ENCODE assay signal across 9 cellular contexts in genomic region chr1:201191723-201192477, GRCh38. TPM values are rescaled to one million over a fixed set of nuclear protein-coding genes. Genes with fewer than 3 reads are reported as not detected.
A peak's percentile ranks its signal among the peaks of the same experiment; 100 is the strongest.
DNase-seq lines count a peak whose midpoint lies in the region; TF ChIP-seq lines count a peak whose summit lies in the region.
"Had no signal": no experiment of that assay in that cellular context is flagged by ENCODE, and none has a peak within 500 bp of the region (broad histone marks: within the 10 kb centered on the region; RNA-seq: fewer than 3 reads in every experiment).

No MANE protein-coding gene starts in this region.

- no peak overlapping the region for H3K4me3 ChIP-seq in PC-9

- H3K9me2 ChIP-seq in PC-9 (ENCODE audit: insufficient read depth) = no peaks in the 10 kb centered on the region

- intact Hi-C loops in PC-9 (cut with micrococcal nuclease; ENCODE audit: unreplicated experiment) = loop anchor here (1.0 kb wide), 1 partner anchor 21 kb away; no protein-coding TSS in a partner anchor

- H4K20me1 ChIP-seq in PC-9 (ENCODE audit: insufficient read depth) = no peaks in the 10 kb centered on the region

- H3K4me1 ChIP-seq in PC-9 (replicated peaks; ENCODE audit: insufficient read depth) = peaks cover 21% of the 10 kb centered on the region

- no peaks in the 10 kb centered on the region for H3K9me3 ChIP-seq in PC-9 (ENCODE audit: insufficient read depth, low read depth)

- DNase-seq in Daoy (ENCODE audit: low read depth) (peak; percentile 93), PC-9 (peak; percentile 27 to 52), dermis blood vessel endothelial cell (peak; percentile 16), NCI-H1417 treated with DMSO at 0.1 percent for 48 hours (lab: John Stamatoyannopoulos, UW) (no peak), NCI-H1694 (lab: John Stamatoyannopoulos, UW) (no peak), SIG-M5 (lab: John Stamatoyannopoulos, UW) (no peak), hippocampal formation (lab: John Stamatoyannopoulos, UW) (no peak)
- peak; percentile 9 to 35 for DNase-seq in stimulated activated CD4-positive, alpha-beta T cell treated with anti-CD3 and anti-CD28 coated beads, Interleukin-12 subunit alpha, Interleukin-12 subunit beta, amount 100 ng/mL, for 24 hours (ENCODE audit: low read depth in 2 of 2)
- DNase-seq: immature natural killer cell had no signal

- no peaks in the 10 kb centered on the region for H3K36me3 ChIP-seq in PC-9 (ENCODE audit: low read depth)

- H3K4me2 ChIP-seq in PC-9 = peak overlapping the region; percentile 59

- no peak overlapping the region for H2AFZ ChIP-seq in PC-9

- H3F3A ChIP-seq in PC-9 (ENCODE audit: insufficient read depth, low read depth) = no peaks in the 10 kb centered on the region

- POLR2A ChIA-PET in PC-9 (lab: Charles Lee; ENCODE audit: unreplicated experiment) = interaction anchor here (0.6 kb wide), 1 partner anchor 38 kb away, joined by 3 read pairs; no protein-coding TSS in a partner anchor

- CTCF ChIA-PET in PC-9 (lab: Charles Lee) = interaction anchor here (0.6 kb wide), 1 partner anchor 79 kb away, joined by 4 read pairs; no protein-coding TSS in a partner anchor

- no peaks in the 10 kb centered on the region for H3K79me2 ChIP-seq in PC-9 (ENCODE audit: low read depth)

- BruUV-seq in PC-9 (replicated peaks; lab: Mats Ljungman, UMichigan) = no TSS peak

- no peaks in the 10 kb centered on the region for H3K27me3 ChIP-seq in PC-9 (ENCODE audit: insufficient read depth, low read depth)

- H3K27ac ChIP-seq in PC-9 = no peak overlapping the region

- TF ChIP-seq CTCF in PC-9 (conservative IDR thresholded peaks at IDR 0.05) = no peak

RNA-seq across cellular contexts. Expression of gene IGFN1, which starts 1.3 kb away (rescaled TPM):
- total RNA-seq in Daoy (2014; rRNA removed; shearing (Covaris generic)) = 0.51 and 0.54 TPM in 2 replicates
- 4.3 TPM in 2 replicates for total RNA-seq in PC-9 (2021)
- total RNA-seq in dermis blood vessel endothelial cell = under 0.01 and 0.05 TPM in 2 replicates

RNA-seq across cellular contexts. Expression of gene TMEM9, which starts 37.6 kb away (rescaled TPM):
- 86.8 and 94.3 TPM in 2 replicates for total RNA-seq in Daoy (2014; rRNA removed; shearing (Covaris generic))
- total RNA-seq in PC-9 (2021) (92.9 and 94.3 TPM in 2 replicates), dermis blood vessel endothelial cell (47.3 and 62.3 TPM in 2 replicates)

Comparison
In these comparisons a context has a peak if more than half of its experiments do, and no peak if none do; other contexts are left out.
1. DNase-seq: peak in Daoy (single experiment), PC-9 (2 of 2), dermis blood vessel endothelial cell (single experiment) and stimulated activated CD4-positive, alpha-beta T cell treated with anti-CD3 and anti-CD28 coated beads, Interleukin-12 subunit alpha, Interleukin-12 subunit beta, amount 100 ng/mL, for 24 hours (2 of 2); none in NCI-H1417 treated with DMSO at 0.1 percent for 48 hours (single experiment), NCI-H1694 (single experiment), SIG-M5 (single experiment) and hippocampal formation (0 of 2).